Comparison of ENCODE assay signal across 16 cellular contexts in genomic region chr4:178577933-178578332, GRCh38.
DNase-seq lines count a peak whose midpoint lies in the region; ATAC-seq and TF ChIP-seq lines count a peak whose summit lies in the region.
"Had no signal": no experiment of that assay in that cellular context is flagged by ENCODE, and none has a peak within 500 bp of the region (broad histone marks: within the 10 kb centered on the region; RNA-seq: fewer than 3 reads in every experiment).

No MANE protein-coding gene starts in this region.

- no peaks in the 10 kb centered on the region for H3K27me3 Mint-ChIP-seq in mesothelial cell of epicardium (ENCODE audit: low read depth)
- H3K27me3 Mint-ChIP-seq: activated B cell treated with CpG ODN at 0.5 μM for 24 hours; natural killer cell treated with Interleukin-12 subunit alpha and Interleukin-12 subunit beta and Interleukin-15 and Interleukin-18, amount 100 ng/mL, for 72 hours had no signal

- peak; percentile 38 for DNase-seq in D341Med (ENCODE audit: low spot score)
- peak; percentile 15 for DNase-seq in RKO (ENCODE audit: low spot score)
- peak; percentile 7 for DNase-seq in left kidney (ENCODE audit: low read depth, low spot score)
- DNase-seq in stimulated activated CD4-positive, alpha-beta T cell treated with anti-CD3 and anti-CD28 coated beads, Interleukin-2, amount 100 ng/mL, for 24 hours: no peak
- no peak for DNase-seq in mesothelial cell of epicardium (ENCODE audit: low spot score in 2 of 2, unreplicated experiment in 2 of 2)
- DNase-seq: activated B cell treated with CpG ODN at 0.5 μM for 24 hours, foreskin melanocyte, NCI-H2171 treated with DMSO at 0.1 percent for 48 hours, SIG-M5, spleen, tibial artery had no signal

- H3K27ac Mint-ChIP-seq in mesothelial cell of epicardium: no peak overlapping the region
- H3K27ac Mint-ChIP-seq: activated B cell treated with CpG ODN at 0.5 μM for 24 hours; natural killer cell treated with Interleukin-12 subunit alpha and Interleukin-12 subunit beta and Interleukin-15 and Interleukin-18, amount 100 ng/mL, for 72 hours had no signal

- H3K9me3 Mint-ChIP-seq in mesothelial cell of epicardium: no peaks in the 10 kb centered on the region
- H3K9me3 Mint-ChIP-seq: activated B cell treated with CpG ODN at 0.5 μM for 24 hours had no signal

- ATAC-seq in GM18868 (IDR thresholded peaks at IDR 0.05; ENCODE audit: unreplicated experiment) (peak; percentile 47), GM18511 (IDR thresholded peaks at IDR 0.05; ENCODE audit: unreplicated experiment) (no peak), HG02973 (IDR thresholded peaks at IDR 0.05; ENCODE audit: unreplicated experiment) (no peak)
- ATAC-seq: K562; natural killer cell treated with Interleukin-12 subunit alpha and Interleukin-12 subunit beta and Interleukin-15 and Interleukin-18, amount 100 ng/mL, for 72 hours had no signal

- no peaks in the 10 kb centered on the region for H3K4me1 Mint-ChIP-seq in mesothelial cell of epicardium
- H3K4me1 Mint-ChIP-seq: activated B cell treated with CpG ODN at 0.5 μM for 24 hours had no signal

- no peak for TF ChIP-seq CTCF in mesothelial cell of epicardium (IDR thresholded peaks at IDR 0.05; ENCODE audit: unreplicated experiment)

- no peak overlapping the region for H3K4me3 Mint-ChIP-seq in mesothelial cell of epicardium
- H3K4me3 Mint-ChIP-seq: activated B cell treated with CpG ODN at 0.5 μM for 24 hours; natural killer cell treated with Interleukin-12 subunit alpha and Interleukin-12 subunit beta and Interleukin-15 and Interleukin-18, amount 100 ng/mL, for 72 hours had no signal

- H3K36me3 Mint-ChIP-seq in mesothelial cell of epicardium: no peaks in the 10 kb centered on the region
- H3K36me3 Mint-ChIP-seq: natural killer cell treated with Interleukin-12 subunit alpha and Interleukin-12 subunit beta and Interleukin-15 and Interleukin-18, amount 100 ng/mL, for 72 hours had no signal

Comparison
In these comparisons a context has a peak if more than half of its experiments do, and no peak if none do; other contexts are left out.
1. DNase-seq: peak in D341Med (single experiment), RKO (single experiment) and left kidney (single experiment); none in stimulated activated CD4-positive, alpha-beta T cell treated with anti-CD3 and anti-CD28 coated beads, Interleukin-2, amount 100 ng/mL, for 24 hours (0 of 2) and mesothelial cell of epicardium (0 of 2).